Comparison of ENCODE assay signal across 8 cellular contexts in genomic region chr16:30941600-30942420, GRCh38. TPM values are rescaled to one million over a fixed set of nuclear protein-coding genes. Genes with fewer than 3 reads are reported as not detected.
DNase-seq lines count a peak whose midpoint lies in the region; ATAC-seq and TF ChIP-seq lines count a peak whose summit lies in the region.

No MANE protein-coding gene starts in this region.

- H3K36me3 ChIP-seq in adipocyte (ENCODE audit: control insufficient read depth, insufficient read depth, low read length, severe bottlenecking) (peaks cover 26% of the 10 kb centered on the region), heart left ventricle (peaks cover 0 to 44% (median 23%) of the 10 kb centered on the region in 9 donors)

- no peak for TF ChIP-seq POLR2A in heart left ventricle (IDR thresholded peaks at IDR 0.05)

- H3K9ac ChIP-seq in adipocyte (ENCODE audit: low read length), result peak overlapping the region; percentile 37

- peak; percentile 76 to 94 (median 86) for TF ChIP-seq CTCF in heart left ventricle (IDR thresholded peaks at IDR 0.05)

- H3K27me3 ChIP-seq in adipocyte (replicated peaks; ENCODE audit: control insufficient read depth, insufficient read depth, low read length) (no peaks in the 10 kb centered on the region), heart left ventricle (no peaks in the 10 kb centered on the region)

- WGBS in heart left ventricle, 4 donors, result 17 to 64% (median 22%) methylated on average over 3 to 15 of the region's 15 CpGs

- H3K4me1 ChIP-seq in adipocyte (ENCODE audit: control insufficient read depth, insufficient read depth, low read length), result peaks cover 12% of the 10 kb centered on the region
- H3K4me1 ChIP-seq in heart left ventricle, result peaks cover 0 to 24% (median 7%) of the 10 kb centered on the region in 12 donors

- intact Hi-C loops in heart left ventricle (cut with DNase I), result no loop called here

- DNase-seq in EH (ENCODE audit: low read depth) (peak; percentile 79), SK-MEL-5 (ENCODE audit: low read depth, low spot score) (peak; percentile 71), adipocyte (ENCODE audit: low read depth) (peak; percentile 84), heart left ventricle (peak; percentile 73 to 88 (median 82)), renal cortical epithelial cell (ENCODE audit: low read depth) (peak; percentile 59), OCI-M2 (lab: John Stamatoyannopoulos, UW; ENCODE audit: unreplicated experiment) (no peak)

- ATAC-seq in GM21526 (IDR thresholded peaks at IDR 0.05; ENCODE audit: low FRiP score, unreplicated experiment) (peak; percentile 67), heart left ventricle (peak; percentile 78 to 93 (median 89))

- in situ Hi-C loops in SK-MEL-5 (cut with HindIII; ENCODE audit: low pct_unique_long_range_greater_than_20kb, low sequenced_read_pairs), result no loop called here

- no peaks in the 10 kb centered on the region for H3K27me3 Mint-ChIP-seq in IgD-negative memory B cell

- no peaks in the 10 kb centered on the region for H3K9me3 ChIP-seq in adipocyte (ENCODE audit: control insufficient read depth, low read length)
- H3K9me3 ChIP-seq in heart left ventricle, result no peaks in the 10 kb centered on the region

- peak overlapping the region in 1 of 12 donors; percentile 5 for H3K27ac ChIP-seq in heart left ventricle

- peak overlapping the region in 1 of 3 donors; percentile 62 for H3K27ac Mint-ChIP-seq in IgD-negative memory B cell

- H3K4me1 Mint-ChIP-seq in IgD-negative memory B cell, result peaks cover 14 to 18% (median 15%) of the 10 kb centered on the region in 3 donors

- H3K9me3 Mint-ChIP-seq in IgD-negative memory B cell, result no peaks in the 10 kb centered on the region

- peaks cover 10% of the 10 kb centered on the region for H3K36me3 Mint-ChIP-seq in IgD-negative memory B cell

- peak overlapping the region in 3 of 4 donors; percentile 60 to 87 (median 74) for H3K4me3 Mint-ChIP-seq in IgD-negative memory B cell

- no peak overlapping the region for H3K4me3 ChIP-seq in adipocyte (ENCODE audit: low read length)
- no peak overlapping the region for H3K4me3 ChIP-seq in heart left ventricle

RNA-seq across cellular contexts. Expression of gene ORAI3, which starts 7.1 kb away (rescaled TPM):
- polyA plus RNA-seq in IgD-negative memory B cell, result 68.8 TPM
- total RNA-seq in SK-MEL-5 (2014; rRNA removed; shearing (Covaris generic)), result 35.2 and 43.9 TPM in 2 replicates
- polyA plus RNA-seq in SK-MEL-5 (2015; cell fraction: cytosol; rRNA removed), result 42.9 and 45.9 TPM in 2 replicates
- polyA plus RNA-seq in SK-MEL-5 (2015; cell fraction: nucleus; rRNA removed), result 14.5 and 15.9 TPM in 2 replicates
- 10 to 100 TPM in 6 of 9 donors, 1 to 10 TPM in 3; 8.5 to 28.9 (median 14.1) TPM for total RNA-seq in heart left ventricle
- 10 to 100 TPM in 1 of 2 donors, 1 to 10 TPM in 1; 8.1 to 10.8 TPM for polyA plus RNA-seq in heart left ventricle
- 32.5 and 51.4 TPM in 2 replicates for total RNA-seq in renal cortical epithelial cell

RNA-seq across cellular contexts. Expression of gene SETD1A, which starts 15.7 kb away (rescaled TPM):
- 3.0 TPM for polyA plus RNA-seq in IgD-negative memory B cell
- total RNA-seq in SK-MEL-5 (2014; rRNA removed; shearing (Covaris generic)), result 1.8 and 4.0 TPM in 2 replicates
- 15.8 and 20.7 TPM in 2 replicates for polyA plus RNA-seq in SK-MEL-5 (2015; cell fraction: cytosol; rRNA removed)
- polyA plus RNA-seq in SK-MEL-5 (2015; cell fraction: nucleus; rRNA removed), result 23.1 and 30.8 TPM in 2 replicates
- total RNA-seq in heart left ventricle, result 10 to 100 TPM in 3 of 9 donors, 1 to 10 TPM in 6; 4.6 to 12.1 (median 9.0) TPM
- 1 to 10 TPM; 8.1 to 9.3 TPM for polyA plus RNA-seq in heart left ventricle
- total RNA-seq in renal cortical epithelial cell, result 1.0 and 7.6 TPM in 2 replicates

RNA-seq across cellular contexts. Expression of gene FBXL19, which starts 18.4 kb away (rescaled TPM):
- polyA plus RNA-seq in IgD-negative memory B cell (0.26 TPM), heart left ventricle (1 to 10 TPM; 7.9 to 9.1 TPM)
- total RNA-seq in SK-MEL-5 (2014; rRNA removed; shearing (Covaris generic)), result 20.8 and 22.0 TPM in 2 replicates
- 22.3 and 25.6 TPM in 2 replicates for polyA plus RNA-seq in SK-MEL-5 (2015; cell fraction: cytosol; rRNA removed)
- polyA plus RNA-seq in SK-MEL-5 (2015; cell fraction: nucleus; rRNA removed), result 19.7 and 20.1 TPM in 2 replicates
- total RNA-seq in heart left ventricle (10 to 100 TPM in 2 of 9 donors, 1 to 10 TPM in 7; 4.5 to 15.5 (median 7.9) TPM), renal cortical epithelial cell (25.7 and 34.3 TPM in 2 replicates)

RNA-seq across cellular contexts. Expression of gene HSD3B7, which starts 43.2 kb away (rescaled TPM):
- polyA plus RNA-seq in IgD-negative memory B cell (not detected), heart left ventricle (1 to 10 TPM; 7.1 to 7.8 TPM)
- total RNA-seq in SK-MEL-5 (2014; rRNA removed; shearing (Covaris generic)), result 4.3 and 5.2 TPM in 2 replicates
- polyA plus RNA-seq in SK-MEL-5 (2015; cell fraction: cytosol; rRNA removed), result 6.6 and 7.7 TPM in 2 replicates
- polyA plus RNA-seq in SK-MEL-5 (2015; cell fraction: nucleus; rRNA removed), result 8.3 and 12.0 TPM in 2 replicates
- total RNA-seq in heart left ventricle (10 to 100 TPM in 3 of 9 donors, 1 to 10 TPM in 6; 3.8 to 27.2 (median 6.9) TPM), renal cortical epithelial cell (49.9 and 82.7 TPM in 2 replicates)

RNA-seq across cellular contexts. Expression of gene CTF1, which starts 45.4 kb away (rescaled TPM):
- polyA plus RNA-seq in IgD-negative memory B cell (not detected), heart left ventricle (10 to 100 TPM in 1 of 2 donors, 1 to 10 TPM in 1; 3.7 to 13.5 TPM)
- 0.13 and 0.29 TPM in 2 replicates for total RNA-seq in SK-MEL-5 (2014; rRNA removed; shearing (Covaris generic))
- polyA plus RNA-seq in SK-MEL-5 (2015; cell fraction: cytosol; rRNA removed), result 0.06 and 0.10 TPM in 2 replicates
- not detected in 2 replicates for polyA plus RNA-seq in SK-MEL-5 (2015; cell fraction: nucleus; rRNA removed)
- total RNA-seq in heart left ventricle (10 to 100 TPM in 5 of 9 donors, 1 to 10 TPM in 4; 6.4 to 22.2 (median 12.2) TPM), renal cortical epithelial cell (2.1 and 4.7 TPM in 2 replicates)
